ENCODE assay signal across 9 cellular contexts in genomic region chr6:81766482-81767069, GRCh38. TPM values are rescaled to one million over a fixed set of nuclear protein-coding genes. Genes with fewer than 3 reads are reported as not detected.
A peak's percentile ranks its signal among the peaks of the same experiment; 100 is the strongest.
DNase-seq lines count a peak whose midpoint lies in the region; ATAC-seq and TF ChIP-seq lines count a peak whose summit lies in the region.
"Had no signal": no experiment of that assay in that cellular context is flagged by ENCODE, and none has a peak within 500 bp of the region (broad histone marks: within the 10 kb centered on the region; RNA-seq: fewer than 3 reads in every experiment).

No MANE protein-coding gene starts in this region.

- H3K27ac ChIP-seq in GM23338 (ENCODE audit: low read depth) (no peak overlapping the region), tibial artery (peak overlapping the region; percentile 33 to 65)

- H3K9me3 ChIP-seq in tibial artery, result no peaks in the 10 kb centered on the region

- intact Hi-C loops in tibial artery (cut with DNase I; ENCODE audit: low total_unique reads), result no loop called here

- H3K4me1 ChIP-seq in GM23338 (ENCODE audit: insufficient read depth), result peaks cover 18% of the 10 kb centered on the region
- H3K4me1 ChIP-seq in tibial artery, result peaks cover 0 to 20% (median 17%) of the 10 kb centered on the region in 4 donors

- no peaks in the 10 kb centered on the region for H4K20me1 ChIP-seq in GM23338 (replicated peaks; ENCODE audit: insufficient read depth)

- no peak for ATAC-seq in GM23338

- H3K4me3 ChIP-seq in GM23338 (no peak overlapping the region), tibial artery (no peak overlapping the region)

- H3K9me3 Mint-ChIP-seq in GM23338, result no peaks in the 10 kb centered on the region; the same call in 2 of the 3 replicates
- H3K9me3 Mint-ChIP-seq: central memory CD8-positive, alpha-beta T cell had no signal

- peak overlapping the region; percentile 25; the same call in 1 of the 2 replicates for H2AFZ ChIP-seq in GM23338

- H3K4me3 Mint-ChIP-seq in GM23338, result no peak overlapping the region
- H3K4me3 Mint-ChIP-seq: central memory CD8-positive, alpha-beta T cell had no signal

- no peaks in the 10 kb centered on the region for H3K36me3 Mint-ChIP-seq in GM23338 (ENCODE audit: low read depth)

- TF ChIP-seq CTCF in GM23338 (conservative IDR thresholded peaks at IDR 0.05; ENCODE audit: low read depth in 2 of 2), result no peak
- no peak for TF ChIP-seq CTCF in tibial artery (IDR thresholded peaks at IDR 0.05)

- no peak overlapping the region for H3K27ac Mint-ChIP-seq in GM23338

- no peak overlapping the region for H3K4me2 ChIP-seq in GM23338

- H3K27me3 ChIP-seq in GM23338 (ENCODE audit: insufficient read depth), result no peaks in the 10 kb centered on the region
- no peaks in the 10 kb centered on the region for H3K27me3 ChIP-seq in tibial artery

- peaks cover 12% of the 10 kb centered on the region; the same call in 2 of the 3 replicates for H3K4me1 Mint-ChIP-seq in GM23338
- H3K4me1 Mint-ChIP-seq: central memory CD8-positive, alpha-beta T cell had no signal

- DNase-seq in AML-193 (lab: John Stamatoyannopoulos, UW) (peak; percentile 99 to 100), GM23338 (ENCODE audit: low spot score) (no peak), NCI-H748 (lab: John Stamatoyannopoulos, UW; ENCODE audit: unreplicated experiment) (peak; percentile 75), fibroblast of peridontal ligament (ENCODE audit: extremely low read depth) (peak; percentile 98), tibial artery (no peak), ecto neural progenitor cell (ENCODE audit: low spot score) (no peak), iPS-NIHi7 (ENCODE audit: extremely low spot score) (no peak)
- DNase-seq in activated CD8-positive, alpha-beta memory T cell treated with anti-CD3 and anti-CD28 coated beads, Interleukin-2, amount 50 U/mL, for 48 hours, result no peak

- H3K9me2 ChIP-seq in GM23338 (ENCODE audit: insufficient read depth), result peaks cover 5% of the 10 kb centered on the region; the same call in 1 of the 2 replicates

- no peaks in the 10 kb centered on the region for H3K36me3 ChIP-seq in GM23338 (ENCODE audit: insufficient read depth)
- H3K36me3 ChIP-seq in tibial artery, result no peaks in the 10 kb centered on the region

- no peaks in the 10 kb centered on the region for H3K27me3 Mint-ChIP-seq in GM23338 (ENCODE audit: insufficient read depth, low read depth, poor library complexity)
- H3K27me3 Mint-ChIP-seq: central memory CD8-positive, alpha-beta T cell had no signal

- no peaks in the 10 kb centered on the region for H3F3A ChIP-seq in GM23338 (replicated peaks; ENCODE audit: low read depth)

- no peaks in the 10 kb centered on the region for H3K79me2 ChIP-seq in GM23338 (replicated peaks; ENCODE audit: insufficient read depth)

TF ChIP-seq in GM23338, 12 proteins besides CTCF, POLR2A, EP300 and RAD21 (continues in another document):
- TF ChIP-seq ETS1 (IDR thresholded peaks at IDR 0.05) (no peak), STAT1 (IDR thresholded peaks at IDR 0.05; ENCODE audit: unreplicated experiment) (no peak), EZH2phosphoT487 (IDR thresholded peaks at IDR 0.05; ENCODE audit: unreplicated experiment) (no peak), ZNF114 (CRISPR knock-in tag; IDR thresholded peaks at IDR 0.05) (no peak), ZNF462 (CRISPR knock-in tag; IDR thresholded peaks at IDR 0.05) (no peak), ZNF331 (CRISPR knock-in tag; IDR thresholded peaks at IDR 0.05; ENCODE audit: low read depth) (no peak), EZH2 (IDR thresholded peaks at IDR 0.05; ENCODE audit: low read depth, unreplicated experiment) (no peak), JUNB (IDR thresholded peaks at IDR 0.05; ENCODE audit: unreplicated experiment) (no peak), NANOG (IDR thresholded peaks at IDR 0.05; ENCODE audit: borderline replicate concordance) (no peak)

RNA-seq across cellular contexts. Expression of gene TENT5A, which starts 14.1 kb away (rescaled TPM):
- 4.7 and 5.5 TPM in 2 replicates for total RNA-seq in GM23338 (2014; rRNA removed; shearing (Covaris generic))
- 3.8 and 4.4 TPM in 2 replicates for polyA plus RNA-seq in GM23338 (2016; fragmentation: Nextera tagmentation; extraction: Ambion mirVana)

Comparison
In these comparisons a context has a peak if more than half of its experiments do, and no peak if none do; other contexts are left out.
1. DNase-seq: peak in AML-193 (2 of 2), NCI-H748 (single experiment) and fibroblast of peridontal ligament (single experiment); none in GM23338 (single experiment), tibial artery (0 of 2), activated CD8-positive, alpha-beta memory T cell treated with anti-CD3 and anti-CD28 coated beads, Interleukin-2, amount 50 U/mL, for 48 hours (single experiment), ecto neural progenitor cell (single experiment) and iPS-NIHi7 (single experiment).